ENCODE assay signal across 12 cellular contexts in genomic region chr5:15695171-15695676, GRCh38.
DNase-seq lines count a peak whose midpoint lies in the region; ATAC-seq and TF ChIP-seq lines count a peak whose summit lies in the region.
"Had no signal": no experiment of that assay in that cellular context is flagged by ENCODE, and none has a peak within 500 bp of the region (broad histone marks: within the 10 kb centered on the region; RNA-seq: fewer than 3 reads in every experiment).

No MANE protein-coding gene starts in this region.

- TF ChIP-seq CTCF in GM23338 (conservative IDR thresholded peaks at IDR 0.05; ENCODE audit: low read depth in 2 of 2) (no peak), astrocyte of the spinal cord (IDR thresholded peaks at IDR 0.05; ENCODE audit: low read depth, low read length) (no peak)

- H3K9me2 ChIP-seq in GM23338 (ENCODE audit: insufficient read depth): no peaks in the 10 kb centered on the region

- ATAC-seq in GM23338: peak; percentile 51
- no peak for ATAC-seq in activated naive CD4-positive, alpha-beta T cell treated with anti-CD3 and anti-CD28 coated beads, Interleukin-2, amount 50 U/mL, for 72 hours
- ATAC-seq: activated CD8-positive, alpha-beta memory T cell treated with anti-CD3 and anti-CD28 coated beads, Interleukin-2, amount 10 ng/mL, durations not matched to agents 7 days and 5 days had no signal

- H3F3A ChIP-seq in GM23338 (replicated peaks; ENCODE audit: low read depth): no peaks in the 10 kb centered on the region

- no peaks in the 10 kb centered on the region for H3K9me3 ChIP-seq in MG63

- H2AFZ ChIP-seq in GM23338: no peak overlapping the region

- DNase-seq in GM23338 (ENCODE audit: low spot score): no peak
- DNase-seq in astrocyte of the spinal cord (ENCODE audit: low read depth, low spot score): peak; percentile 48
- peak; percentile 3 for DNase-seq in kidney glomerular epithelial cell (lab: John Stamatoyannopoulos, UW)
- no peak for DNase-seq in NCI-H2081 (lab: John Stamatoyannopoulos, UW)
- DNase-seq in activated naive CD4-positive, alpha-beta T cell treated with anti-CD3 and anti-CD28 coated beads, Interleukin-2, amount 50 U/mL, for 72 hours (ENCODE audit: low spot score in 2 of 2): no peak
- no peak for DNase-seq in MG63
- no peak for DNase-seq in RPMI8226
- DNase-seq: activated CD8-positive, alpha-beta memory T cell treated with anti-CD3 and anti-CD28 coated beads, Interleukin-2, amount 10 ng/mL, durations not matched to agents 7 days and 5 days; CD4-positive, alpha-beta memory T cell; NCI-H774 had no signal

- peaks cover 20% of the 10 kb centered on the region for H3K4me1 ChIP-seq in GM23338 (ENCODE audit: insufficient read depth)

- no peak overlapping the region for H3K27ac Mint-ChIP-seq in GM23338
- H3K27ac Mint-ChIP-seq in activated naive CD4-positive, alpha-beta T cell treated with anti-CD3 and anti-CD28 coated beads, Interleukin-2, amount 50 U/mL, for 72 hours: no peak overlapping the region
- H3K27ac Mint-ChIP-seq: activated CD8-positive, alpha-beta memory T cell treated with anti-CD3 and anti-CD28 coated beads, Interleukin-2, amount 10 ng/mL, durations not matched to agents 7 days and 5 days; CD4-positive, alpha-beta memory T cell; T-helper 1 cell treated with Interleukin-12 subunit alpha and Interleukin-12 subunit beta and Interleukin-4 antibody, amounts not matched to agents 30 μg/mL and 1 μg/mL, for 36 hours had no signal

- H4K20me1 ChIP-seq in GM23338 (replicated peaks; ENCODE audit: insufficient read depth): no peaks in the 10 kb centered on the region

- no peaks in the 10 kb centered on the region; the same call in 2 of the 3 replicates for H3K9me3 Mint-ChIP-seq in GM23338
- peaks cover 15 to 16% of the 10 kb centered on the region in 2 donors for H3K9me3 Mint-ChIP-seq in activated naive CD4-positive, alpha-beta T cell treated with anti-CD3 and anti-CD28 coated beads, Interleukin-2, amount 50 U/mL, for 72 hours

- H3K4me3 ChIP-seq in GM23338 (no peak overlapping the region), astrocyte of the spinal cord (ENCODE audit: low read depth, low read length) (no peak overlapping the region), skin epidermis (no peak overlapping the region), MG63 (no peak overlapping the region)

- H3K79me2 ChIP-seq in GM23338 (replicated peaks; ENCODE audit: insufficient read depth): peaks cover 9% of the 10 kb centered on the region; the same call in 1 of the 2 replicates

- H3K27me3 Mint-ChIP-seq in GM23338 (ENCODE audit: insufficient read depth, low read depth, poor library complexity): peaks cover 1% of the 10 kb centered on the region
- H3K27me3 Mint-ChIP-seq: activated CD8-positive, alpha-beta memory T cell treated with anti-CD3 and anti-CD28 coated beads, Interleukin-2, amount 10 ng/mL, durations not matched to agents 7 days and 5 days; CD4-positive, alpha-beta memory T cell had no signal

- H3K27ac ChIP-seq in GM23338 (ENCODE audit: low read depth) (peak overlapping the region; percentile 52; the same call in 1 of the 2 replicates), skin epidermis (peak overlapping the region in 11 of 21 experiments; percentile 9 to 80 (median 42))

- H3K36me3 ChIP-seq in GM23338 (ENCODE audit: insufficient read depth): no peaks in the 10 kb centered on the region
- no peaks in the 10 kb centered on the region for H3K36me3 ChIP-seq in MG63

- no peak overlapping the region for H3K4me3 Mint-ChIP-seq in GM23338
- H3K4me3 Mint-ChIP-seq: activated CD8-positive, alpha-beta memory T cell treated with anti-CD3 and anti-CD28 coated beads, Interleukin-2, amount 10 ng/mL, durations not matched to agents 7 days and 5 days; CD4-positive, alpha-beta memory T cell; T-helper 1 cell treated with Interleukin-12 subunit alpha and Interleukin-12 subunit beta and Interleukin-4 antibody, amounts not matched to agents 30 μg/mL and 1 μg/mL, for 36 hours had no signal

- H3K4me2 ChIP-seq in GM23338: peak overlapping the region; percentile 7; the same call in 1 of the 2 replicates

- H3K36me3 Mint-ChIP-seq in GM23338 (ENCODE audit: low read depth): no peaks in the 10 kb centered on the region
- no peaks in the 10 kb centered on the region for H3K36me3 Mint-ChIP-seq in activated naive CD4-positive, alpha-beta T cell treated with anti-CD3 and anti-CD28 coated beads, Interleukin-2, amount 50 U/mL, for 72 hours
- H3K36me3 Mint-ChIP-seq: activated CD8-positive, alpha-beta memory T cell treated with anti-CD3 and anti-CD28 coated beads, Interleukin-2, amount 10 ng/mL, durations not matched to agents 7 days and 5 days; CD4-positive, alpha-beta memory T cell had no signal

- peaks cover 27% of the 10 kb centered on the region for H3K4me1 Mint-ChIP-seq in GM23338
- H3K4me1 Mint-ChIP-seq: activated CD8-positive, alpha-beta memory T cell treated with anti-CD3 and anti-CD28 coated beads, Interleukin-2, amount 10 ng/mL, durations not matched to agents 7 days and 5 days; CD4-positive, alpha-beta memory T cell had no signal

- H3K27me3 ChIP-seq in GM23338 (ENCODE audit: insufficient read depth): no peaks in the 10 kb centered on the region
- H3K27me3 ChIP-seq in MG63: no peaks in the 10 kb centered on the region

- in situ Hi-C loops in astrocyte of the spinal cord (cut with HindIII; ENCODE audit: low sequenced_read_pairs): no loop called here

TF ChIP-seq in GM23338, 12 proteins besides CTCF, POLR2A, EP300 and RAD21 (continues in another document):
- TF ChIP-seq ZNF462 (CRISPR knock-in tag; IDR thresholded peaks at IDR 0.05) (no peak), CREB1 (CRISPR knock-in tag; IDR thresholded peaks at IDR 0.05; ENCODE audit: low read depth) (no peak), ZNF114 (CRISPR knock-in tag; IDR thresholded peaks at IDR 0.05) (no peak), STAT1 (IDR thresholded peaks at IDR 0.05; ENCODE audit: unreplicated experiment) (no peak), POLR2AphosphoS5 (IDR thresholded peaks at IDR 0.05; ENCODE audit: low read depth) (no peak), EZH2 (IDR thresholded peaks at IDR 0.05; ENCODE audit: low read depth, unreplicated experiment) (no peak), ZNF331 (CRISPR knock-in tag; IDR thresholded peaks at IDR 0.05; ENCODE audit: low read depth) (no peak), JUNB (IDR thresholded peaks at IDR 0.05; ENCODE audit: unreplicated experiment) (no peak)

Comparison
In these comparisons a context has a peak if more than half of its experiments do, and no peak if none do; other contexts are left out.
1. DNase-seq: peak in astrocyte of the spinal cord (single experiment) and kidney glomerular epithelial cell (single experiment); none in GM23338 (single experiment), NCI-H2081 (0 of 2), activated naive CD4-positive, alpha-beta T cell treated with anti-CD3 and anti-CD28 coated beads, Interleukin-2, amount 50 U/mL, for 72 hours (0 of 2), MG63 (single experiment) and RPMI8226 (single experiment).